ENCODE assay signal across 22 cellular contexts in genomic region chr5:74325866-74326265, GRCh38.
A peak's percentile ranks its signal among the peaks of the same experiment; 100 is the strongest.
DNase-seq lines count a peak whose midpoint lies in the region; ATAC-seq, FAIRE-seq and TF ChIP-seq lines count a peak whose summit lies in the region.
"Had no signal": no experiment of that assay in that cellular context is flagged by ENCODE, and none has a peak within 500 bp of the region (broad histone marks: within the 10 kb centered on the region; RNA-seq: fewer than 3 reads in every experiment).

No MANE protein-coding gene starts in this region.

- TF ChIP-seq RAD21 in A549 (conservative IDR thresholded peaks at IDR 0.05 in 1 of 2, IDR thresholded peaks at IDR 0.05 in 1 of 2) = no peak
- TF ChIP-seq RAD21 in HCT116 (IDR thresholded peaks at IDR 0.05; ENCODE audit: low read depth) = no peak

- no peak for TF ChIP-seq POLR2A in A549 (IDR thresholded peaks at IDR 0.05; ENCODE audit: low read length)
- no peak for TF ChIP-seq POLR2A in HCT116 (IDR thresholded peaks at IDR 0.05; ENCODE audit: borderline replicate concordance, extremely low read depth, insufficient read depth, insufficient read length)
- no peak for TF ChIP-seq POLR2A in body of pancreas (IDR thresholded peaks at IDR 0.05)

- H3K79me2 ChIP-seq in HCT116 (ENCODE audit: insufficient read depth, low read length) = no peaks in the 10 kb centered on the region

- H3K9me2 ChIP-seq in HCT116 (ENCODE audit: insufficient read depth) = no peaks in the 10 kb centered on the region

- H3K27me3 ChIP-seq in HCT116 (ENCODE audit: insufficient read depth, low read length) = peaks cover 42% of the 10 kb centered on the region
- H3K27me3 ChIP-seq in body of pancreas = no peaks in the 10 kb centered on the region
- H3K27me3 ChIP-seq: upper lobe of left lung had no signal

- no peak for FAIRE-seq in A549 (lab: Jason Lieb, UNC)

- RAD21 ChIA-PET in HCT116 (lab: Charles Lee; ENCODE audit: low non-redundant PET in 1 of 2, low total read pairs in 2 of 2, uncharacterized antibody in 2 of 2, unreplicated experiment in 2 of 2) = no interaction called here

- H3K4me3 ChIP-seq in A549 (no peak overlapping the region), HCT116 (replicated peaks in 1 of 2; ENCODE audit: low read depth in 1 of 2, low read length in 2 of 2) (no peak overlapping the region), body of pancreas (no peak overlapping the region)
- H3K4me3 ChIP-seq: upper lobe of left lung had no signal

- H3K9ac ChIP-seq in HCT116 (ENCODE audit: low read length) = no peak overlapping the region

- TF ChIP-seq CTCF in A549 (IDR thresholded peaks at IDR 0.05) (no peak), HCT116 (IDR thresholded peaks at IDR 0.05 in 2 of 3, conservative IDR thresholded peaks at IDR 0.05 in 1 of 3; ENCODE audit: borderline replicate concordance in 1 of 3, insufficient read depth in 1 of 3, low read depth in 2 of 3, low read length in 2 of 3) (no peak), body of pancreas (IDR thresholded peaks at IDR 0.05) (no peak)

- BruUV-seq in HCT116 (replicated peaks; lab: Mats Ljungman, UMichigan) = no TSS peak

- H3K4me2 ChIP-seq in A549 (peak overlapping the region; percentile 59; the same call in 2 of the 3 replicates), HCT116 (ENCODE audit: low read length) (no peak overlapping the region)

- TF ChIP-seq EP300 in A549 (IDR thresholded peaks at IDR 0.05) = no peak

- H4K20me1 ChIP-seq in HCT116 (ENCODE audit: insufficient read depth) = no peaks in the 10 kb centered on the region

- no peak for DNase-seq in A549 (ENCODE audit: low read depth in 1 of 2, low spot score in 1 of 2)
- no peak for DNase-seq in HCT116 (ENCODE audit: low read depth, low spot score)
- peak in 2 of 4 donors; percentile 11 to 22 for DNase-seq in body of pancreas
- peak; percentile 44 for DNase-seq in kidney glomerular epithelial cell (lab: John Stamatoyannopoulos, UW)
- no peak for DNase-seq in DMS79 (lab: John Stamatoyannopoulos, UW)
- no peak for DNase-seq in germinal center (ENCODE audit: low spot score)
- no peak for DNase-seq in stimulated activated CD4-positive, alpha-beta T cell treated with anti-CD3 and anti-CD28 coated beads, Interleukin-2, amount 100 ng/mL, for 48 hours
- DNase-seq: 8988T; activated CD4-positive, alpha-beta T cell treated with anti-CD3 and anti-CD28 coated beads, Interleukin-2, amount 10 ng/mL, durations not matched to agents 7 days and 5 days; activated gamma-delta T cell; central memory CD4-positive, alpha-beta T cell; DMS53; effector CD4-positive, alpha-beta T cell; NCI-H1105 treated with DMSO at 0.1 percent for 48 hours; NCI-H69; SHP77; stimulated activated CD4-positive, alpha-beta T cell treated with anti-CD3 and anti-CD28 coated beads, Interleukin-2, amount 100 ng/mL, for 24 hours; stimulated activated naive CD8-positive, alpha-beta T cell treated with anti-CD3 and anti-CD28 coated beads, Interleukin-15, amount 100 ng/mL, for 72 hours; T-helper 1 cell; upper lobe of left lung had no signal

- H3K27ac ChIP-seq in A549 (peak overlapping the region; percentile 34 to 72; a peak in 3 of 6 replicates), HCT116 (ENCODE audit: low read depth, low read length) (no peak overlapping the region), body of pancreas (peak overlapping the region in 3 of 4 donors; percentile 41 to 75 (median 55))
- H3K27ac ChIP-seq: upper lobe of left lung had no signal

- no peaks in the 10 kb centered on the region for H3K9me3 ChIP-seq in A549
- H3K9me3 ChIP-seq in HCT116 (ENCODE audit: control insufficient read depth in 1 of 2, insufficient read depth in 1 of 2, low read depth in 1 of 2, low read length in 2 of 2) = no peaks in the 10 kb centered on the region
- H3K9me3 ChIP-seq in body of pancreas = no peaks in the 10 kb centered on the region
- H3K9me3 ChIP-seq: upper lobe of left lung had no signal

- no peak for ATAC-seq in A549
- ATAC-seq in HCT116 = no peak
- ATAC-seq in body of pancreas = peak; percentile 91
- no peak for ATAC-seq in GM19023 (IDR thresholded peaks at IDR 0.05; ENCODE audit: unreplicated experiment)
- ATAC-seq: naive thymus-derived CD4-positive, alpha-beta T cell had no signal

- H2AFZ ChIP-seq in HCT116 (ENCODE audit: low read depth, low read length, poor library complexity, severe bottlenecking) = no peak overlapping the region

- POLR2A ChIA-PET in A549 (lab: Yijun Ruan, JAX) (interaction anchor here (1.1 kb wide), 1 partner anchor 10 kb away, joined by 3 read pairs; no protein-coding TSS in a partner anchor), HCT116 (lab: Charles Lee) (no interaction called here)

- intact Hi-C loops in HCT116 (cut with micrococcal nuclease) (loop anchor here (5.0 kb wide), 1 partner anchor 306 kb away; no protein-coding TSS in a partner anchor), body of pancreas (cut with DNase I) (no loop called here)

- H3K36me3 ChIP-seq in HCT116 (ENCODE audit: control insufficient read depth in 1 of 2, insufficient read depth in 2 of 2, low read length in 2 of 2) (no peaks in the 10 kb centered on the region), body of pancreas (replicated peaks in 1 of 2; ENCODE audit: insufficient read depth in 1 of 2, low read depth in 2 of 2) (no peaks in the 10 kb centered on the region)
- H3K36me3 ChIP-seq: upper lobe of left lung had no signal

- CTCF ChIA-PET in A549 (lab: Yijun Ruan, JAX) = interaction anchor here (1.2 to 2.3 kb wide), 2 partner anchors 11 to 315 kb away, joined by 3 to 7 read pairs; partner anchors contain the start of gene ENC1
- CTCF ChIA-PET in HCT116 (lab: Charles Lee) = no interaction called here

- 61% methylated on average over 2 of the region's 2 CpGs for WGBS in A549 (ENCODE audit: missing lambda C conversion rate)
- 74 to 76% methylated on average over 2 of the region's 2 CpGs for WGBS in body of pancreas, 2 donors

- peaks cover 26% of the 10 kb centered on the region for H3K4me1 ChIP-seq in A549
- H3K4me1 ChIP-seq in HCT116 (ENCODE audit: control insufficient read depth in 1 of 2, insufficient read depth in 2 of 2, low read length in 2 of 2) = peaks cover 27 to 31% of the 10 kb centered on the region in 2 experiments
- H3K4me1 ChIP-seq in body of pancreas = peaks cover 11% of the 10 kb centered on the region
- H3K4me1 ChIP-seq: upper lobe of left lung had no signal

TF ChIP-seq in A549, 52 proteins besides CTCF, POLR2A, EP300 and RAD21:
- TF ChIP-seq, protein P1, sequence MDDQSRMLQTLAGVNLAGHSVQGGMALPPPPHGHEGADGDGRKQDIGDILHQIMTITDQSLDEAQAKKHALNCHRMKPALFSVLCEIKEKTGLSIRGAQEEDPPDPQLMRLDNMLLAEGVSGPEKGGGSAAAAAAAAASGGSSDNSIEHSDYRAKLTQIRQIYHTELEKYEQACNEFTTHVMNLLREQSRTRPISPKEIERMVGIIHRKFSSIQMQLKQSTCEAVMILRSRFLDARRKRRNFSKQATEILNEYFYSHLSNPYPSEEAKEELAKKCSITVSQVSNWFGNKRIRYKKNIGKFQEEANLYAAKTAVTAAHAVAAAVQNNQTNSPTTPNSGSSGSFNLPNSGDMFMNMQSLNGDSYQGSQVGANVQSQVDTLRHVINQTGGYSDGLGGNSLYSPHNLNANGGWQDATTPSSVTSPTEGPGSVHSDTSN (IDR thresholded peaks at IDR 0.05) = no peak
- no peak for TF ChIP-seq FOSL2 (IDR thresholded peaks at IDR 0.05)
- peak; percentile 16; the same call in 1 of the 2 replicates for TF ChIP-seq FOSL2 (CRISPR knock-in tag; IDR thresholded peaks at IDR 0.05)
- TF ChIP-seq RNF2 (IDR thresholded peaks at IDR 0.05; ENCODE audit: borderline replicate concordance, low read depth) = no peak

TF ChIP-seq in HCT116, 20 proteins besides CTCF, POLR2A, EP300 and RAD21:
- TF ChIP-seq CEBPB (IDR thresholded peaks at IDR 0.05; ENCODE audit: low read depth) (0 out of 2 replicates have a peak, but pooled peaks have one; percentile 24), FOSL1 (IDR thresholded peaks at IDR 0.05; ENCODE audit: low read depth) (no peak)

Comparison
In these comparisons a context has a peak if more than half of its experiments do, and no peak if none do; other contexts are left out.
1. Of the 6 proteins assayed by ChIP-seq in both A549 and HCT116: peak only in A549: none; only in HCT116: CEBPB; in both: none; in neither: 5.